ENCODE assay signal across 10 cellular contexts in the genomic region with DNA sequence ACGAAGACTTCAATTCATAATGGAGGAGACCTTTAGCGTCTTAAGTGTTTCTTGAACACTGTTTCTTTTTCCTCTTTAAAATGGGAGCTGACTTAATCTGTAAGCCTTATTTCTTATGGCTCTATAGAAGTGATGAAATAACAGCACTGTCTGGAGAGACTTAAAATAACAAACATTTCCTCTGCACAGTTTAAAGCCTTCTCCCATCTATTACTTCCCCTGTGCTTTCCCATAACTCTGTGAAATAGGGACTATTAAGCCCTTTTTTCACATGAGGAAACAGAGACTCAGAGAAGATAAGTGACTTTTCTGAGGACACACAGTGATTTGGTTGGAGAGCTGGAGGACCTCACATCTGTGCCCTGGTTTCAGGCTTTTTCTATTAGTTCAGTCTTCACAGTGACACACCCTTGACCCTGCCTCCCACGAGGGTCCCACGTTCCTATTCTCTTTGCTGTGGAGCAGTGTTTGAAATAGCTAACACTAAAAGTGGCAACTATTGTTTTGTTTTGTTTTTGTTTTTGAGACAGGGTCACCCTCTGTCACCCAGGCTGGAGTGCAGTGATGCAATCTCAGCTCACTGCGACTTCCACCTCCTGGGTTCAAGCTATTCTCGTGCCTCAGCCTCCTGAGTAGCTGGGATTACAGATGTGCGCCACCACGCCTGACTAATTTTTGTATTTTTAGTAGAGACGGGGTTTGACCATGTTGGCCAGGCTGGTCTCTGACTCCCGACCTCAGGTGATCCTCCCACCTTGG.
DNase-seq lines count a peak whose midpoint lies in the region; ATAC-seq and TF ChIP-seq lines count a peak whose summit lies in the region.
"Had no signal": no experiment of that assay in that cellular context is flagged by ENCODE, and none has a peak within 500 bp of the region (broad histone marks: within the 10 kb centered on the region; RNA-seq: fewer than 3 reads in every experiment).

No MANE protein-coding gene starts in this region.

- H3K4me1 Mint-ChIP-seq in activated T-cell treated with anti-CD3 and anti-CD28 coated beads, Interleukin-2, amount 50 U/mL, for 4 hours (ENCODE audit: low read depth), result peaks cover 61% of the 10 kb centered on the region
- H3K4me1 Mint-ChIP-seq in activated naive CD8-positive, alpha-beta T cell (ENCODE audit: low read depth), result peaks cover 57% of the 10 kb centered on the region

- H4K20me1 ChIP-seq in SK-N-SH (ENCODE audit: insufficient read depth), result no peaks in the 10 kb centered on the region

- H3K36me3 Mint-ChIP-seq in activated T-cell treated with anti-CD3 and anti-CD28 coated beads, Interleukin-2, amount 50 U/mL, for 4 hours (ENCODE audit: insufficient read depth), result peaks cover 15% of the 10 kb centered on the region
- H3K36me3 Mint-ChIP-seq in activated naive CD8-positive, alpha-beta T cell, result peaks cover 14% of the 10 kb centered on the region

- peak in 1 of 2 donors; percentile 25 for ATAC-seq in activated T-cell treated with anti-CD3 and anti-CD28 coated beads, Interleukin-2, amount 50 U/mL, for 4 hours
- peak; percentile 5 for ATAC-seq in left lung
- ATAC-seq: body of pancreas had no signal

- 65 to 68% methylated on average over 10 of the region's 10 CpGs for WGBS in thyroid gland, 2 donors
- 92% methylated on average over 10 of the region's 10 CpGs for WGBS in SK-N-SH (ENCODE audit: low lambda C conversion rate)

- no peak for TF ChIP-seq RAD21 in SK-N-SH (IDR thresholded peaks at IDR 0.05; ENCODE audit: low read length)

- H3K79me2 ChIP-seq in SK-N-SH (ENCODE audit: insufficient read depth), result no peaks in the 10 kb centered on the region

- DNase-seq in activated T-cell treated with anti-CD3 and anti-CD28 coated beads, Interleukin-2, amount 50 U/mL, for 4 hours, result no peak
- DNase-seq in activated T-cell treated with anti-CD3 and anti-CD28 coated beads, Interleukin-2, amount 50 U/mL, for 1 hour, result no peak
- DNase-seq in left lung (no peak), thyroid gland (no peak), BE2C (no peak), SK-N-SH (no peak), NCI-H187 treated with DMSO at 0.1 percent for 48 hours (lab: John Stamatoyannopoulos, UW) (no peak)
- DNase-seq: body of pancreas had no signal

- H3K4me2 ChIP-seq in SK-N-SH, result no peak overlapping the region

- POLR2A ChIA-PET in SK-N-SH (lab: Yijun Ruan, JAX), result no interaction called here

- TF ChIP-seq EP300 in SK-N-SH (IDR thresholded peaks at IDR 0.05; ENCODE audit: borderline replicate concordance in 1 of 2, low read depth in 1 of 2, low read length in 1 of 2), result no peak

- H3K27ac ChIP-seq in left lung, result peak overlapping the region; percentile 47 to 70
- H3K27ac ChIP-seq in thyroid gland, result peak overlapping the region; percentile 3 to 75 (median 69)
- H3K27ac ChIP-seq in SK-N-SH (ENCODE audit: low read depth in 2 of 2, low read length in 1 of 2), result no peak overlapping the region
- H3K27ac ChIP-seq: SK-N-MC had no signal

- H3K4me3 ChIP-seq in left lung (no peak overlapping the region), thyroid gland (replicated peaks in 1 of 3) (no peak overlapping the region), BE2C (ENCODE audit: low read depth, low read length) (no peak overlapping the region), SK-N-SH (ENCODE audit: low read depth in 2 of 2, low read length in 1 of 2) (no peak overlapping the region)
- H3K4me3 ChIP-seq: body of pancreas, SK-N-MC had no signal

- peak overlapping the region; percentile 69 for H3K4me3 Mint-ChIP-seq in activated T-cell treated with anti-CD3 and anti-CD28 coated beads, Interleukin-2, amount 50 U/mL, for 4 hours
- peak overlapping the region; percentile 79 for H3K4me3 Mint-ChIP-seq in activated naive CD8-positive, alpha-beta T cell

- intact Hi-C loops in left lung (cut with DNase I), result no loop called here
- intact Hi-C loops in thyroid gland (cut with DNase I), result no loop called here

- no peak for TF ChIP-seq POLR2A in thyroid gland (IDR thresholded peaks at IDR 0.05)

- no peak overlapping the region for H3K9ac ChIP-seq in SK-N-SH

- CTCF ChIA-PET in SK-N-SH (lab: Yijun Ruan, JAX), result interaction anchor here (0.7 kb wide), 1 partner anchor 152 kb away, joined by 3 read pairs; no protein-coding TSS in a partner anchor

- no peaks in the 10 kb centered on the region for H3F3A ChIP-seq in SK-N-SH (replicated peaks; ENCODE audit: insufficient read depth)

- H3K9me3 Mint-ChIP-seq in activated T-cell treated with anti-CD3 and anti-CD28 coated beads, Interleukin-2, amount 50 U/mL, for 4 hours, result peaks cover under 1% of the 10 kb centered on the region
- H3K9me3 Mint-ChIP-seq in activated naive CD8-positive, alpha-beta T cell (ENCODE audit: low read depth), result no peaks in the 10 kb centered on the region

- no peaks in the 10 kb centered on the region for H3K9me3 ChIP-seq in left lung
- no peaks in the 10 kb centered on the region for H3K9me3 ChIP-seq in thyroid gland
- H3K9me3 ChIP-seq in BE2C, result no peaks in the 10 kb centered on the region
- H3K9me3 ChIP-seq in SK-N-SH, result peaks cover 5% of the 10 kb centered on the region; the same call in 1 of the 2 replicates
- H3K9me3 ChIP-seq: body of pancreas had no signal

- H3K36me3 ChIP-seq in left lung, result no peaks in the 10 kb centered on the region
- H3K36me3 ChIP-seq in thyroid gland, result no peaks in the 10 kb centered on the region
- no peaks in the 10 kb centered on the region for H3K36me3 ChIP-seq in BE2C
- H3K36me3 ChIP-seq in SK-N-SH (replicated peaks in 1 of 2; ENCODE audit: control insufficient read depth in 1 of 2, insufficient read depth in 2 of 2, low read length in 1 of 2), result no peaks in the 10 kb centered on the region

- no peaks in the 10 kb centered on the region for H3K27me3 Mint-ChIP-seq in activated T-cell treated with anti-CD3 and anti-CD28 coated beads, Interleukin-2, amount 50 U/mL, for 4 hours (ENCODE audit: low read depth)
- no peaks in the 10 kb centered on the region for H3K27me3 Mint-ChIP-seq in activated naive CD8-positive, alpha-beta T cell

- H3K4me1 ChIP-seq in left lung (peaks cover 8 to 56% of the 10 kb centered on the region in 2 donors), thyroid gland (peaks cover 47 to 78% of the 10 kb centered on the region in 2 donors), BE2C (no peaks in the 10 kb centered on the region), SK-N-SH (ENCODE audit: control insufficient read depth in 1 of 2, insufficient read depth in 2 of 2, low read depth in 1 of 2, low read length in 1 of 2) (no peaks in the 10 kb centered on the region)
- H3K4me1 ChIP-seq: body of pancreas had no signal

- H3K27me3 ChIP-seq in left lung (no peaks in the 10 kb centered on the region), thyroid gland (no peaks in the 10 kb centered on the region), BE2C (no peaks in the 10 kb centered on the region), SK-N-SH (ENCODE audit: insufficient read depth) (no peaks in the 10 kb centered on the region)
- H3K27me3 ChIP-seq: body of pancreas had no signal

- no peak overlapping the region; the same call in 1 of the 2 replicates for H2AFZ ChIP-seq in SK-N-SH (ENCODE audit: low read depth)

- TF ChIP-seq CTCF in left lung (IDR thresholded peaks at IDR 0.05), result no peak
- TF ChIP-seq CTCF in thyroid gland (IDR thresholded peaks at IDR 0.05), result no peak
- TF ChIP-seq CTCF in BE2C (IDR thresholded peaks at IDR 0.05; ENCODE audit: low read depth, low read length), result no peak
- TF ChIP-seq CTCF in SK-N-SH (IDR thresholded peaks at IDR 0.05), result no peak

- no peaks in the 10 kb centered on the region for H3K9me2 ChIP-seq in SK-N-SH

- peak overlapping the region; percentile 98 for H3K27ac Mint-ChIP-seq in activated naive CD8-positive, alpha-beta T cell

TF ChIP-seq in SK-N-SH, 30 proteins besides CTCF, POLR2A, EP300 and RAD21:
- TF ChIP-seq CHD2 (IDR thresholded peaks at IDR 0.05; ENCODE audit: low read length, partially characterized antibody) (no peak), SIN3A (IDR thresholded peaks at IDR 0.05; ENCODE audit: borderline replicate concordance, low read depth, low read length) (no peak), MXI1 (IDR thresholded peaks at IDR 0.05; ENCODE audit: low read depth, low read length) (no peak), GATA2 (CRISPR knock-in tag; IDR thresholded peaks at IDR 0.05) (no peak), RFX5 (IDR thresholded peaks at IDR 0.05; ENCODE audit: low read length) (no peak), JUND (IDR thresholded peaks at IDR 0.05) (no peak), FOSL2 (IDR thresholded peaks at IDR 0.05; ENCODE audit: borderline replicate concordance, low read depth) (no peak), TCF12 (IDR thresholded peaks at IDR 0.05) (no peak), YY1 (IDR thresholded peaks at IDR 0.05; ENCODE audit: low read depth) (no peak), GABPA (IDR thresholded peaks at IDR 0.05; ENCODE audit: low read depth) (no peak), POLR2AphosphoS5 (IDR thresholded peaks at IDR 0.05; ENCODE audit: low read depth, low read length) (no peak), TAF1 (IDR thresholded peaks at IDR 0.05; ENCODE audit: borderline replicate concordance, low read depth, low read length) (no peak), NFIC (IDR thresholded peaks at IDR 0.05; ENCODE audit: borderline replicate concordance) (no peak)
- TF ChIP-seq, protein P1, sequence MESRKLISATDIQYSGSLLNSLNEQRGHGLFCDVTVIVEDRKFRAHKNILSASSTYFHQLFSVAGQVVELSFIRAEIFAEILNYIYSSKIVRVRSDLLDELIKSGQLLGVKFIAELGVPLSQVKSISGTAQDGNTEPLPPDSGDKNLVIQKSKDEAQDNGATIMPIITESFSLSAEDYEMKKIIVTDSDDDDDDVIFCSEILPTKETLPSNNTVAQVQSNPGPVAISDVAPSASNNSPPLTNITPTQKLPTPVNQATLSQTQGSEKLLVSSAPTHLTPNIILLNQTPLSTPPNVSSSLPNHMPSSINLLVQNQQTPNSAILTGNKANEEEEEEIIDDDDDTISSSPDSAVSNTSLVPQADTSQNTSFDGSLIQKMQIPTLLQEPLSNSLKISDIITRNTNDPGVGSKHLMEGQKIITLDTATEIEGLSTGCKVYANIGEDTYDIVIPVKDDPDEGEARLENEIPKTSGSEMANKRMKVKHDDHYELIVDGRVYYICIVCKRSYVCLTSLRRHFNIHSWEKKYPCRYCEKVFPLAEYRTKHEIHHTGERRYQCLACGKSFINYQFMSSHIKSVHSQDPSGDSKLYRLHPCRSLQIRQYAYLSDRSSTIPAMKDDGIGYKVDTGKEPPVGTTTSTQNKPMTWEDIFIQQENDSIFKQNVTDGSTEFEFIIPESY (IDR thresholded peaks at IDR 0.05; ENCODE audit: borderline replicate concordance, low read depth), result no peak
- TF ChIP-seq, protein P2, sequence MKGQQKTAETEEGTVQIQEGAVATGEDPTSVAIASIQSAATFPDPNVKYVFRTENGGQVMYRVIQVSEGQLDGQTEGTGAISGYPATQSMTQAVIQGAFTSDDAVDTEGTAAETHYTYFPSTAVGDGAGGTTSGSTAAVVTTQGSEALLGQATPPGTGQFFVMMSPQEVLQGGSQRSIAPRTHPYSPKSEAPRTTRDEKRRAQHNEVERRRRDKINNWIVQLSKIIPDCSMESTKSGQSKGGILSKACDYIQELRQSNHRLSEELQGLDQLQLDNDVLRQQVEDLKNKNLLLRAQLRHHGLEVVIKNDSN (IDR thresholded peaks at IDR 0.05; ENCODE audit: borderline replicate concordance, low read depth), result no peak

Comparison
In these comparisons a context has a peak if more than half of its experiments do, and no peak if none do; other contexts are left out.
1. H3K27ac ChIP-seq: peak in left lung (2 of 2) and thyroid gland (3 of 3); none in SK-N-SH (0 of 2).